ENCODE assay signal across 22 cellular contexts in genomic region chr13:101035119-101035620, GRCh38.
"Had no signal": no experiment of that assay in that cellular context is flagged by ENCODE, and none has a peak within 500 bp of the region (broad histone marks: within the 10 kb centered on the region; RNA-seq: fewer than 3 reads in every experiment).

No MANE protein-coding gene starts in this region.

- ATAC-seq: Panc1, PC-3 had no signal

- H3K9me3 ChIP-seq: SK-N-SH had no signal

- DNase-seq: Karpas-422; KG1; NCI-H1092; NCI-H1105 treated with DMSO at 0.1 percent for 48 hours; NCI-H1417 treated with DMSO at 0.1 percent for 48 hours; NCI-H146; NCI-H1694 treated with DMSO at 0.1 percent for 48 hours; NCI-H1930; NCI-H2081; NCI-H2107; NCI-H2227 treated with DMSO at 0.1 percent for 48 hours; NCI-H524; NCI-H526 treated with DMSO at 0.1 percent for 48 hours; NCI-H748 treated with DMSO at 0.1 percent for 48 hours; NK-92 treated with Interleukin-12 subunit alpha and Interleukin-12 subunit beta, amount 100 ng/mL, for 24 hours; PC-3; SHP77; SK-N-SH; SW 1271; T-helper 1 cell had no signal

- H3K27ac ChIP-seq: RWPE1 had no signal

- H3K9ac ChIP-seq: SK-N-SH had no signal

- H3K4me2 ChIP-seq: SK-N-SH had no signal
